21 cellular contexts compared by ENCODE assay signal in the genomic region with DNA sequence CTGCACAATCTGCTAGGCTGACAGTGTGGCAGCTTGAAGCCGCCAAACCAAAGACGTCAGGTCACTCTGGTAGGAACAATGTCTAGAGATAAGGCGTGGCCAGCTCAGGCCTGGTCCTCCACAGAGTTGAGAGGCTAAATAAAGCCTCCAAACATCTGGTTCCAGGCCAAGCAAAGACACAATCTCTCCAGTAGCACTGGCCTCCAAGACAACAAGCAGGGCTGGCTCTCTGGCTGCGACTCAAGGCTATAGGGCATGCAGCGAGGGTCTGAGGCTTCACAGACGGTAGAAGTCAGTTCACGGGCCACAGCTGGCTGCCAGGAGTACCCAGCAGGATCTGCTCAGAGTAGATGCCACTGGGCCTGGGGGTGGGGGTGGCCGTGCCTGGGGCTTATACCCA.
DNase-seq lines count a peak whose midpoint lies in the region; ATAC-seq and TF ChIP-seq lines count a peak whose summit lies in the region.
"Had no signal": no experiment of that assay in that cellular context is flagged by ENCODE, and none has a peak within 500 bp of the region (broad histone marks: within the 10 kb centered on the region; RNA-seq: fewer than 3 reads in every experiment).

No MANE protein-coding gene starts in this region.

- peaks cover 31% of the 10 kb centered on the region for H4K20me1 ChIP-seq in osteoblast (ENCODE audit: insufficient read depth, low read length)

- peaks cover 69% of the 10 kb centered on the region for H3K79me2 ChIP-seq in osteoblast (ENCODE audit: insufficient read depth, low read length)

- intact Hi-C loops in Right ventricle myocardium inferior (cut with DNase I): no loop called here
- intact Hi-C loops in cardiac septum (cut with DNase I): no loop called here
- intact Hi-C loops in heart right ventricle (cut with DNase I): no loop called here

- peaks cover 0 to 22% (median 0%) of the 10 kb centered on the region in 9 donors for H3K36me3 ChIP-seq in heart right ventricle
- H3K36me3 ChIP-seq in osteoblast (ENCODE audit: insufficient read depth, low read length): peaks cover 16% of the 10 kb centered on the region

- H3K27ac ChIP-seq in heart right ventricle: peak overlapping the region; percentile 35 to 98 (median 95)
- no peak overlapping the region for H3K27ac ChIP-seq in osteoblast (ENCODE audit: low read depth, low read length)

- H3K4me1 ChIP-seq in heart right ventricle: peaks cover 21 to 93% (median 67%) of the 10 kb centered on the region in 9 donors
- peaks cover 15% of the 10 kb centered on the region for H3K4me1 ChIP-seq in osteoblast (ENCODE audit: insufficient read depth, low read length)

- no peak for TF ChIP-seq CTCF in heart right ventricle (IDR thresholded peaks at IDR 0.05)
- no peak for TF ChIP-seq CTCF in osteoblast (IDR thresholded peaks at IDR 0.05; ENCODE audit: extremely low read depth, low read depth, low read length)

- H3K27me3 ChIP-seq in heart right ventricle: no peaks in the 10 kb centered on the region
- H3K27me3 ChIP-seq in osteoblast (ENCODE audit: insufficient read depth, low read length): no peaks in the 10 kb centered on the region
- H3K27me3 ChIP-seq: upper lobe of left lung had no signal

- H3K9me3 ChIP-seq in heart right ventricle: no peaks in the 10 kb centered on the region
- no peaks in the 10 kb centered on the region for H3K9me3 ChIP-seq in osteoblast (ENCODE audit: low read depth, low read length)
- H3K9me3 ChIP-seq: upper lobe of left lung had no signal

- DNase-seq in Right ventricle myocardium inferior (ENCODE audit: missing footprints) (no peak), cardiac septum (ENCODE audit: low spot score) (no peak), heart right ventricle (peak; percentile 68 to 82), osteoblast (ENCODE audit: insufficient read length, low spot score, missing footprints) (peak; percentile 61), NCI-H2196 treated with DMSO at 0.1 percent for 48 hours (lab: John Stamatoyannopoulos, UW; ENCODE audit: unreplicated experiment) (no peak), COLO829 (ENCODE audit: low spot score) (no peak), HEK293T (ENCODE audit: extremely low spot score) (no peak)
- DNase-seq: 8988T; activated CD4-positive, alpha-beta T cell treated with anti-CD3 and anti-CD28 coated beads, Interleukin-2, amount 50 U/mL, for 48 hours; activated CD8-positive, alpha-beta memory T cell treated with anti-CD3 and anti-CD28 coated beads, Interleukin-2, amount 50 U/mL, for 4 hours; AML-193; CD4-positive, alpha-beta T cell; dorsolateral prefrontal cortex; islet precursor cell; NCI-H1417; NCI-H2081; NCI-H345; stimulated activated CD4-positive, alpha-beta T cell treated with anti-CD3 and anti-CD28 coated beads, Interleukin-1b, Interleukin-23, amount 100 ng/mL, for 48 hours; upper lobe of left lung had no signal

- POLR2A ChIA-PET in HEK293T (lab: Yijun Ruan, JAX): interaction anchor here (0.6 kb wide), 1 partner anchor 134 kb away, joined by 3 read pairs; no protein-coding TSS in a partner anchor

- WGBS in heart right ventricle, 2 donors: 27 to 43% methylated on average over 8 of the region's 8 CpGs

- CTCF ChIA-PET in HEK293T (lab: Yijun Ruan, JAX): no interaction called here

- ATAC-seq in Right ventricle myocardium inferior (peak; percentile 69), heart right ventricle (peak; percentile 26 to 79 (median 56)), GM18502 (IDR thresholded peaks at IDR 0.05; ENCODE audit: poor library complexity, unreplicated experiment) (no peak)

- H3K4me2 ChIP-seq in osteoblast (ENCODE audit: insufficient read depth, low read length): no peak overlapping the region
- H3K4me2 ChIP-seq: smooth muscle cell had no signal

- H2AFZ ChIP-seq in osteoblast (ENCODE audit: low read length): no peak overlapping the region

- H3K4me3 ChIP-seq in heart right ventricle: peak overlapping the region in 5 of 10 donors; percentile 12 to 37 (median 24)
- no peak overlapping the region for H3K4me3 ChIP-seq in osteoblast (ENCODE audit: insufficient read depth, low read length)
- H3K4me3 ChIP-seq: dorsolateral prefrontal cortex, smooth muscle cell, upper lobe of left lung had no signal

TF ChIP-seq in HEK293T, 16 proteins besides CTCF, POLR2A, EP300 and RAD21:
- TF ChIP-seq NFRKB (IDR thresholded peaks at IDR 0.05) (no peak), CTBP1 (IDR thresholded peaks at IDR 0.05; ENCODE audit: borderline replicate concordance) (no peak), SP1 (IDR thresholded peaks at IDR 0.05) (no peak), FOXM1 (IDR thresholded peaks at IDR 0.05; ENCODE audit: borderline replicate concordance) (no peak), SUZ12 (IDR thresholded peaks at IDR 0.05) (no peak), BHLHE40 (IDR thresholded peaks at IDR 0.05; ENCODE audit: borderline replicate concordance) (no peak), L3MBTL2 (conservative IDR thresholded peaks at IDR 0.05) (no peak), HDGF (IDR thresholded peaks at IDR 0.05; ENCODE audit: borderline replicate concordance) (no peak), ZNF384 (IDR thresholded peaks at IDR 0.05) (no peak), ARNT (IDR thresholded peaks at IDR 0.05) (no peak), LEF1 (IDR thresholded peaks at IDR 0.05; ENCODE audit: borderline replicate concordance) (no peak), FOXA1 (IDR thresholded peaks at IDR 0.05) (no peak), FOXK2 (IDR thresholded peaks at IDR 0.05) (no peak), ELF4 (IDR thresholded peaks at IDR 0.05) (no peak), TARDBP (IDR thresholded peaks at IDR 0.05) (no peak)
- TF ChIP-seq, protein P1, sequence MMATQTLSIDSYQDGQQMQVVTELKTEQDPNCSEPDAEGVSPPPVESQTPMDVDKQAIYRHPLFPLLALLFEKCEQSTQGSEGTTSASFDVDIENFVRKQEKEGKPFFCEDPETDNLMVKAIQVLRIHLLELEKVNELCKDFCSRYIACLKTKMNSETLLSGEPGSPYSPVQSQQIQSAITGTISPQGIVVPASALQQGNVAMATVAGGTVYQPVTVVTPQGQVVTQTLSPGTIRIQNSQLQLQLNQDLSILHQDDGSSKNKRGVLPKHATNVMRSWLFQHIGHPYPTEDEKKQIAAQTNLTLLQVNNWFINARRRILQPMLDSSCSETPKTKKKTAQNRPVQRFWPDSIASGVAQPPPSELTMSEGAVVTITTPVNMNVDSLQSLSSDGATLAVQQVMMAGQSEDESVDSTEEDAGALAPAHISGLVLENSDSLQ (IDR thresholded peaks at IDR 0.05): no peak

Comparison
In these comparisons a context has a peak if more than half of its experiments do, and no peak if none do; other contexts are left out.
1. DNase-seq: peak in heart right ventricle (2 of 2) and osteoblast (single experiment); none in Right ventricle myocardium inferior (single experiment), cardiac septum (single experiment), NCI-H2196 treated with DMSO at 0.1 percent for 48 hours (single experiment), COLO829 (single experiment) and HEK293T (single experiment).